In the genomic region with DNA sequence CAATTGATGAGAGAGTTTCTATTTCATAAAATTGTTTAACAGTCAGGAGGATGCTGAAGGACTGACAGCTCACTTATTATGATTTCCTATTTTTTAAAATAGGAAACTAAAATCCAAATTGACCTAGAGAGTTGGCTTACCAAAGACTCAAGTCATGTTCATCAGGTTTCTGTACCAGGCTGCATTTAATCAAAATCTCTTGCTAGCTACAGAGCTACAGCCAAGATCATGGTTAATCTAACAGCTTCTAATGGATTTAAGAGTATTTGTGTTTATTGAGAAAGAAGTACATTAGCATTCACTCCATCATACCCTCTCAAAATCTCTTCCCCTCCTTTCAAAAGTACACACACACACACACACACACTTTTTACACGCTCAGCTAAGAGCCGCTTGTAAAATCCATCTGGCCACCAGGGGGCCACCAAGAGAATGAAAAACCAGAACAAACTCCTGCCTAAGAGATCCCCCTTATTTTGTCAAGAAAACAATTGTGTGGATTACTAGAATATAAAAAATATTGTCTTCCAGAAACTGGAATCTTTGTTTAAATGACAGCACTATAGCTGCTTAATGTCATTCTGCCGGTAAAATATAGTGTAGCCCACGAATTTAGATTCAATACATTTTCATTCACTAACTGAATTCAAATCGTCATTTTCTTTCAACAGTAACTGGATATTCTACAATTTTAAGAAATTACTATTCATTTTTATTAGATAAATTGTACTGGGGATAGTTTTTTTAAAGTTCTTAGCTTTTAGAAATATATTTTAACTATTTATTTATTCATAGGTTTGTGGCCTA, we compare ENCODE assay signal across 8 cellular contexts.
A peak's percentile ranks its signal among the peaks of the same experiment; 100 is the strongest.
DNase-seq lines count a peak whose midpoint lies in the region; ATAC-seq lines count a peak whose summit lies in the region.

No MANE protein-coding gene starts in this region.

- H3K27me3 ChIP-seq in H7 (ENCODE audit: control insufficient read depth, insufficient read depth, low read length), result no peaks in the 10 kb centered on the region

- intact Hi-C loops in left colon (cut with DNase I, micrococcal nuclease), result loop anchor here in 1 of 2 donors (5.0 kb wide), 1 partner anchor 326 kb away; no protein-coding TSS in a partner anchor

- H3K4me3 ChIP-seq in H7 (ENCODE audit: insufficient read depth, low read depth, low read length), result no peak overlapping the region

- ATAC-seq in left colon, result peak; percentile 57

- H3K36me3 ChIP-seq in H7 (replicated peaks; ENCODE audit: control insufficient read depth, insufficient read depth, low read length), result no peaks in the 10 kb centered on the region

- peak; percentile 17 for DNase-seq in GDM1 (lab: John Stamatoyannopoulos, UW)
- peak; percentile 26 for DNase-seq in H7
- DNase-seq in NCI-H1694 (lab: John Stamatoyannopoulos, UW), result peak; percentile 5
- DNase-seq in activated CD4-positive, alpha-beta T cell treated with anti-CD3 and anti-CD28 coated beads for 24 hours (ENCODE audit: low read depth in 2 of 2), result peak; percentile 59 to 68
- DNase-seq in cerebellar cortex (ENCODE audit: low spot score), result peak; percentile 85
- peak; percentile 36 to 88 for DNase-seq in left colon
- peak; percentile 78 for DNase-seq in stimulated activated CD4-positive, alpha-beta T cell treated with anti-CD3 and anti-CD28 coated beads, Interleukin-4, amount 100 ng/mL, for 24 hours
- DNase-seq in 8988T, result no peak
